In the genomic region with DNA sequence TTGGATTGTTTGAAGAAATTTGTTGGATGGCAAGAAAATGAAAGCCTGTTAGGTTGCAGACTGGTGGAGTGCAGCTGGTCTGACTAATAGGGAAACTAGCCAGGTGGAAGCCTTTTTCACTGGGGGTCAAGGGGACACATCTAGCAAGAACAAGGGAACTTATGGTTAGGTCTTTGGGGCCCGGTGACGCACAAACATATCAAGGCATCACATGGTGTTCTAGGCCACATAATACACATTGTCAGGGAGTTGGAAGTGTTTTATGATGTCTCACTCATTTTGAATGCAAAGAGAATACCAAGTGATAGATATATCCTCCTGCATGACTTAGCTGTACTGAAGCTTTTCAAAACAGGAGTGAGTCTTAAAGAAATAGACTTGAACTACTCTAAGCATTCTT, we compare ENCODE assay signal across 20 cellular contexts.
DNase-seq lines count a peak whose midpoint lies in the region; ATAC-seq and TF ChIP-seq lines count a peak whose summit lies in the region.
"Had no signal": no experiment of that assay in that cellular context is flagged by ENCODE, and none has a peak within 500 bp of the region (broad histone marks: within the 10 kb centered on the region; RNA-seq: fewer than 3 reads in every experiment).

No MANE protein-coding gene starts in this region.

- TF ChIP-seq POLR2A in GM18505 (IDR thresholded peaks at IDR 0.05; ENCODE audit: borderline replicate concordance, extremely low read depth, insufficient read depth, insufficient read length): no peak

- no peak for TF ChIP-seq CTCF in astrocyte of the cerebellum (IDR thresholded peaks at IDR 0.05; ENCODE audit: low read depth, low read length, missing control alignments)
- TF ChIP-seq CTCF in foreskin fibroblast (IDR thresholded peaks at IDR 0.05; ENCODE audit: low read depth, low read length): no peak

- in situ Hi-C loops in astrocyte of the cerebellum (cut with HindIII; ENCODE audit: low sequenced_read_pairs): no loop called here

- H3K4me3 ChIP-seq in astrocyte of the cerebellum (ENCODE audit: low read depth, low read length) (no peak overlapping the region), foreskin fibroblast (ENCODE audit: low read depth in 1 of 2, low read length in 2 of 2) (no peak overlapping the region)
- H3K4me3 ChIP-seq: GM12878 had no signal

- DNase-seq in A172 (ENCODE audit: low spot score): peak; percentile 12
- DNase-seq in HS-5 (ENCODE audit: low read depth): peak; percentile 34
- DNase-seq in astrocyte of the cerebellum (ENCODE audit: low read depth): peak; percentile 75
- peak; percentile 19 to 57 for DNase-seq in foreskin fibroblast
- no peak for DNase-seq in MV-4-11 (lab: John Stamatoyannopoulos, UW)
- no peak for DNase-seq in stimulated activated CD4-positive, alpha-beta T cell treated with anti-CD3 and anti-CD28 coated beads, Interleukin-4, amount 100 ng/mL, for 1 hour
- DNase-seq: activated gamma-delta T cell treated with Interleukin-2 at 50 U/mL for 16 hours; CD4-positive, alpha-beta T cell; HFFc6; islet precursor cell; NCI-H1092 treated with DMSO at 0.1 percent for 48 hours; NCI-H2171 treated with DMSO at 0.1 percent for 48 hours; NK-92 treated with Interleukin-12 subunit alpha and Interleukin-12 subunit beta, amount 100 ng/mL, for 24 hours; stimulated activated CD4-positive, alpha-beta T cell treated with anti-CD3 and anti-CD28 coated beads, Interleukin-4, amount 100 ng/mL, for 24 hours had no signal

- ATAC-seq in GM21381 (IDR thresholded peaks at IDR 0.05; ENCODE audit: unreplicated experiment) (no peak), GM18505 (IDR thresholded peaks at IDR 0.05; ENCODE audit: unreplicated experiment) (no peak)
- ATAC-seq: activated CD4-positive, CD25-positive, alpha-beta regulatory T cell treated with anti-CD3 and anti-CD28 coated beads, Interleukin-2, amount 50 U/mL, for 24 hours; GM12878; Right ventricle myocardium inferior; sciatic nerve had no signal

Comparison
In these comparisons a context has a peak if more than half of its experiments do, and no peak if none do; other contexts are left out.
1. DNase-seq: peak in A172 (single experiment), HS-5 (single experiment), astrocyte of the cerebellum (single experiment) and foreskin fibroblast (2 of 2); none in MV-4-11 (single experiment) and stimulated activated CD4-positive, alpha-beta T cell treated with anti-CD3 and anti-CD28 coated beads, Interleukin-4, amount 100 ng/mL, for 1 hour (single experiment).